In the genomic region with DNA sequence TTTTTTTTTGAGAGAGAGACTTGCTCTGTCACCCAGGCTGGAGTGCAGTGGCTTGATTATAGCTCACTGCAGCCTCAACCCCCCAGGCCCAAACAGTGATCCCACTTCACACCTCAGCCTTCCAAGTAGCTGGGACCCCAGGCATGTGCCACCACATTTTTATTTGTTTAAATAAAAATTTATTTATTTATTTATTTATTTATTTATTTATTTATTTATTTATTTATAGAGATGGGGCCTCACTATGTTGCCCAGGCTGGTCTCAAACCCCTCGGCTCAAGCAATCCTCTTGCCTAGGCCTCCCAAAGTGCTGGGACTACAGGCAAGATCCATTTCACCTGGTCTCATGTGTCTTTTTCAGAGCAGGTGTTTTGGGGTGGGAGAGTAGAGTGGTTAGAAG, we compare ENCODE assay signal across 29 cellular contexts.
"Had no signal": no experiment of that assay in that cellular context is flagged by ENCODE, and none has a peak within 500 bp of the region (broad histone marks: within the 10 kb centered on the region; RNA-seq: fewer than 3 reads in every experiment).

No MANE protein-coding gene starts in this region.

- H2AFZ ChIP-seq: parathyroid adenoma had no signal

- H3K4me3 Mint-ChIP-seq: naive B cell; naive thymus-derived CD8-positive, alpha-beta T cell; natural killer cell treated with Interleukin-12 subunit alpha and Interleukin-12 subunit beta and Interleukin-15 and Interleukin-18, amount 100 ng/mL, for 72 hours; nephron progenitor cell; neural crest cell; stimulated activated effector memory CD8-positive, alpha-beta T cell treated with anti-CD3 and anti-CD28 coated beads, Interleukin-12 subunit alpha, Interleukin-12 subunit beta, amount 100 ng/mL, for 72 hours; stimulated activated naive B cell treated with anti-CD40 and anti-IgM and Interleukin-4, amounts not matched to agents 10 μg/mL and 1 μg/mL and 100 μg/mL, for 72 hours; stimulated activated naive CD8-positive, alpha-beta T cell treated with anti-CD3 and anti-CD28 coated beads, Interleukin-15, Interleukin-2, amounts not matched to agents 100 ng/mL and 50 ng/mL, for 24 hours had no signal

- H3K9me3 ChIP-seq: right lobe of liver, thoracic aorta, thyroid gland, tibial nerve, vagina had no signal

- H3K36me3 ChIP-seq: ovary, right atrium auricular region, right lobe of liver, sigmoid colon, stomach, thoracic aorta, thyroid gland, upper lobe of left lung, vagina had no signal

- H3K4me1 ChIP-seq: parathyroid adenoma, right lobe of liver, sigmoid colon, stomach, thyroid gland, tibial nerve, upper lobe of left lung, vagina had no signal

- H3K27me3 Mint-ChIP-seq: naive B cell; naive thymus-derived CD8-positive, alpha-beta T cell; natural killer cell treated with Interleukin-12 subunit alpha and Interleukin-12 subunit beta and Interleukin-15 and Interleukin-18, amount 100 ng/mL, for 72 hours; stimulated activated naive B cell treated with anti-CD40 and anti-IgM and Interleukin-4, amounts not matched to agents 10 μg/mL and 1 μg/mL and 100 μg/mL, for 72 hours; stimulated activated naive CD8-positive, alpha-beta T cell treated with anti-CD3 and anti-CD28 coated beads, Interleukin-15, Interleukin-2, amounts not matched to agents 100 ng/mL and 50 ng/mL, for 24 hours had no signal

- H3K36me3 Mint-ChIP-seq: natural killer cell treated with Interleukin-12 subunit alpha and Interleukin-12 subunit beta and Interleukin-15 and Interleukin-18, amount 100 ng/mL, for 72 hours; stimulated activated effector memory CD8-positive, alpha-beta T cell treated with anti-CD3 and anti-CD28 coated beads, Interleukin-12 subunit alpha, Interleukin-12 subunit beta, amount 100 ng/mL, for 72 hours had no signal

- H3K27ac ChIP-seq: ovary, parathyroid adenoma, right atrium auricular region, right lobe of liver, sigmoid colon, stomach, thoracic aorta, thyroid gland, tibial nerve, upper lobe of left lung, vagina had no signal

- H3K27me3 ChIP-seq: ovary, right atrium auricular region, right lobe of liver, sigmoid colon, stomach, thyroid gland, tibial nerve, upper lobe of left lung, vagina had no signal

- H3K4me1 Mint-ChIP-seq: naive B cell; naive thymus-derived CD8-positive, alpha-beta T cell; neural crest cell; stimulated activated effector memory CD8-positive, alpha-beta T cell treated with anti-CD3 and anti-CD28 coated beads, Interleukin-12 subunit alpha, Interleukin-12 subunit beta, amount 100 ng/mL, for 72 hours; stimulated activated naive B cell treated with anti-CD40 and anti-IgM and Interleukin-4, amounts not matched to agents 10 μg/mL and 1 μg/mL and 100 μg/mL, for 72 hours had no signal

- ATAC-seq: naive thymus-derived CD8-positive, alpha-beta T cell; natural killer cell treated with Interleukin-12 subunit alpha and Interleukin-12 subunit beta and Interleukin-15 and Interleukin-18, amount 100 ng/mL, for 72 hours; stimulated activated effector memory CD8-positive, alpha-beta T cell treated with anti-CD3 and anti-CD28 coated beads, Interleukin-12 subunit alpha, Interleukin-12 subunit beta, amount 100 ng/mL, for 72 hours; stimulated activated naive B cell treated with anti-CD40 and anti-IgM and Interleukin-4, amounts not matched to agents 10 μg/mL and 1 μg/mL and 100 μg/mL, for 72 hours had no signal

- H3K79me2 ChIP-seq: parathyroid adenoma had no signal

- H3K27ac Mint-ChIP-seq: naive B cell; naive thymus-derived CD8-positive, alpha-beta T cell; natural killer cell treated with Interleukin-12 subunit alpha and Interleukin-12 subunit beta and Interleukin-15 and Interleukin-18, amount 100 ng/mL, for 72 hours; nephron progenitor cell; stimulated activated effector memory CD8-positive, alpha-beta T cell treated with anti-CD3 and anti-CD28 coated beads, Interleukin-12 subunit alpha, Interleukin-12 subunit beta, amount 100 ng/mL, for 72 hours; stimulated activated naive B cell treated with anti-CD40 and anti-IgM and Interleukin-4, amounts not matched to agents 10 μg/mL and 1 μg/mL and 100 μg/mL, for 72 hours; stimulated activated naive CD8-positive, alpha-beta T cell treated with anti-CD3 and anti-CD28 coated beads, Interleukin-15, Interleukin-2, amounts not matched to agents 100 ng/mL and 50 ng/mL, for 24 hours had no signal

- H3K4me3 ChIP-seq: ovary, right atrium auricular region, right lobe of liver, sigmoid colon, stomach, thoracic aorta, thyroid gland, tibial nerve, upper lobe of left lung, vagina had no signal

- H3K9ac ChIP-seq: parathyroid adenoma had no signal

- DNase-seq: naive B cell; naive thymus-derived CD8-positive, alpha-beta T cell; nephron progenitor cell; occipital lobe; ovary; posterior cingulate gyrus; retina; sigmoid colon; small intestine; stimulated activated CD4-positive, alpha-beta T cell treated with anti-CD3 and anti-CD28 coated beads, Interleukin-15, amount 100 ng/mL, for 24 hours; stimulated activated CD4-positive, alpha-beta T cell treated with anti-CD3 and anti-CD28 coated beads, Interleukin-2, amount 100 ng/mL, for 24 hours; stimulated activated CD4-positive, alpha-beta T cell treated with anti-CD3 and anti-CD28 coated beads, Interleukin-2, amount 100 ng/mL, for 48 hours; stimulated activated CD4-positive, alpha-beta T cell treated with anti-CD3 and anti-CD28 coated beads, Interleukin-4, amount 100 ng/mL, for 24 hours; stimulated activated naive B cell treated with anti-CD40 and anti-IgM and Interleukin-4, amounts not matched to agents 10 μg/mL and 1 μg/mL and 100 μg/mL, for 72 hours; stimulated activated naive CD4-positive, alpha-beta T cell treated with Interleukin-2 at 50 U/mL for 16 hours; stomach; trophoblast cell had no signal

- H3K9me3 Mint-ChIP-seq: natural killer cell treated with Interleukin-12 subunit alpha and Interleukin-12 subunit beta and Interleukin-15 and Interleukin-18, amount 100 ng/mL, for 72 hours; stimulated activated effector memory CD8-positive, alpha-beta T cell treated with anti-CD3 and anti-CD28 coated beads, Interleukin-12 subunit alpha, Interleukin-12 subunit beta, amount 100 ng/mL, for 72 hours had no signal
